1 cellular context compared by ENCODE assay signal in the genomic region with DNA sequence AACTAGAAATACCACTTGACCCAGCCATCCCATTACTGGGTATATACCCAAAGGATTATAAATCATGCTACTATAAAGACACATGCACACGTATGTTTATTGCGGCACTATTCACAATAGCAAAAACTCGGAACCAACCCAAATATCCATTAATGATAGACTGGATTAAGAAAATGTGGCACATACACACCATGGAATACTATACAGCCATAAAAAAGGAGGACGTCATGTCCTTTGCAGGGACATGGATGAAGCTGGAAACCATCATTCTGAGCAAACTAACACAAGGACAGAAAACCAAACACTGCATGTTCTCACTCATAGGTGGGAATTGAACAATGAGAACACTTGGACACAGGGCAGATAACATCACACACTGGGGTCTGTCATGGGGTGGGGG.
TF ChIP-seq lines count a peak whose summit lies in the region.

No MANE protein-coding gene starts in this region.

TF ChIP-seq in HEK293, 187 proteins besides CTCF, POLR2A, EP300 and RAD21 (continued from another document):
- TF ChIP-seq, protein P1, sequence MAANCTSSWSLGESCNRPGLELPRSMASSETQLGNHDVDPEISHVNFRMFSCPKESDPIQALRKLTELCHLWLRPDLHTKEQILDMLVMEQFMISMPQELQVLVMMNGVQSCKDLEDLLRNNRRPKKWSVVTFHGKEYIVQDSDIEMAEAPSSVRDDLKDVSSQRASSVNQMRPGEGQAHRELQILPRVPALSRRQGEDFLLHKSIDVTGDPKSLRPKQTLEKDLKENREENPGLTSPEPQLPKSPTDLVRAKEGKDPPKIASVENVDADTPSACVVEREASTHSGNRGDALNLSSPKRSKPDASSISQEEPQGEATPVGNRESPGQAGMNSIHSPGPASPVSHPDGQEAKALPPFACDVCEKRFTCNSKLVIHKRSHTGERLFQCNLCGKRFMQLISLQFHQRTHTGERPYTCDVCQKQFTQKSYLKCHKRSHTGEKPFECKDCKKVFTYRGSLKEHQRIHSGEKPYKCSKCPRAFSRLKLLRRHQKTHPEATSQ (tag by site-specific recombination; IDR thresholded peaks at IDR 0.05), result 0 out of 2 replicates have a peak, but pooled peaks have one; percentile 14
TF ChIP-seq in HEK293: peak in this region for 3; not testable (repeated sequence) for 184.
